Comparison of ENCODE assay signal across 1 cellular context in genomic region chr22:23118647-23119491, GRCh38.
TF ChIP-seq lines count a peak whose summit lies in the region.

No MANE protein-coding gene starts in this region.

TF ChIP-seq in HepG2, 621 proteins besides CTCF, POLR2A, EP300 and RAD21:
- peak; percentile 55 for TF ChIP-seq AGO2 (optimal IDR thresholded peaks at IDR 0.05; ENCODE audit: low read depth, low read length)
- no peak for TF ChIP-seq ZNF556 (CRISPR knock-in tag; IDR thresholded peaks at IDR 0.05; ENCODE audit: borderline replicate concordance)
- no peak for TF ChIP-seq ZSCAN30 (CRISPR knock-in tag; IDR thresholded peaks at IDR 0.05)
- TF ChIP-seq ZBTB38 (CRISPR knock-in tag; IDR thresholded peaks at IDR 0.05), result no peak
- no peak for TF ChIP-seq U2AF2 (IDR thresholded peaks at IDR 0.05; ENCODE audit: low read depth, low read length)
